8 cellular contexts compared by ENCODE assay signal in genomic region chr7:2688409-2689342, GRCh38. TPM values are rescaled to one million over a fixed set of nuclear protein-coding genes. Genes with fewer than 3 reads are reported as not detected.
A peak's percentile ranks its signal among the peaks of the same experiment; 100 is the strongest.
DNase-seq lines count a peak whose midpoint lies in the region; ATAC-seq and TF ChIP-seq lines count a peak whose summit lies in the region.

No MANE protein-coding gene starts in this region.

- DNase-seq in NCI-H2227 (lab: John Stamatoyannopoulos, UW; ENCODE audit: unreplicated experiment) (peak; percentile 11), NCI-H2227 treated with DMSO at 0.1 percent for 48 hours (lab: John Stamatoyannopoulos, UW) (no peak), SJCRH30 (peak; percentile 63 to 80), testis (no peak), NOMO-1 (lab: John Stamatoyannopoulos, UW; ENCODE audit: unreplicated experiment in 2 of 2) (no peak)
- no peak for DNase-seq in effector CD4-positive, alpha-beta T cell

- WGBS in testis, 2 donors = 6 to 7% methylated on average over 27 to 44 of the region's 62 CpGs

- H3K27me3 ChIP-seq in SJCRH30 = no peaks in the 10 kb centered on the region
- H3K27me3 ChIP-seq in testis = no peaks in the 10 kb centered on the region

- no peak for TF ChIP-seq POLR2A in testis (IDR thresholded peaks at IDR 0.05)

- no peaks in the 10 kb centered on the region for H3K36me3 ChIP-seq in SJCRH30
- H3K36me3 ChIP-seq in testis (ENCODE audit: low read depth, missing control alignments) = no peaks in the 10 kb centered on the region

- 0 out of 2 replicates have a peak, but pooled peaks cover 4% of the 10 kb centered on the region for H3K9me3 ChIP-seq in SJCRH30 (replicated peaks)
- no peaks in the 10 kb centered on the region for H3K9me3 ChIP-seq in iPS-18c (ENCODE audit: control insufficient read depth, insufficient read depth, low read length)
- H3K9me3 ChIP-seq in testis = no peaks in the 10 kb centered on the region

- peak; percentile 69 for ATAC-seq in HG02623 (IDR thresholded peaks at IDR 0.05; ENCODE audit: unreplicated experiment)

- no peak for TF ChIP-seq CTCF in testis (IDR thresholded peaks at IDR 0.05)

- H3K4me1 ChIP-seq in SJCRH30 = peaks cover 38% of the 10 kb centered on the region
- peaks cover 10% of the 10 kb centered on the region for H3K4me1 ChIP-seq in testis

- peak overlapping the region; percentile 11; the same call in 1 of the 2 replicates for H3K27ac ChIP-seq in SJCRH30
- H3K27ac ChIP-seq in testis = no peak overlapping the region

- intact Hi-C loops in testis (cut with DNase I; ENCODE audit: low total_unique reads) = no loop called here

- H3K4me3 ChIP-seq in SJCRH30 = peak overlapping the region; percentile 9; the same call in 1 of the 2 replicates
- peak overlapping the region; percentile 50 for H3K4me3 ChIP-seq in iPS-18c (ENCODE audit: insufficient read depth, low read depth, low read length)
- peak overlapping the region; percentile 29 to 31 for H3K4me3 ChIP-seq in testis

RNA-seq across cellular contexts. Expression of gene AMZ1, which starts 0.7 kb away (rescaled TPM):
- total RNA-seq in SJCRH30 (2014; rRNA removed; shearing (Covaris generic)) = 0.02 and 0.05 TPM in 2 replicates
- 1 to 10 TPM; 1.1 to 2.7 TPM for total RNA-seq in testis
- polyA plus RNA-seq in testis (ENCODE audit: insufficient read depth, low read depth, low replicate concordance) = 3.2 TPM

RNA-seq across cellular contexts. Expression of gene TTYH3, which starts 56.9 kb away (rescaled TPM):
- total RNA-seq in SJCRH30 (2014; rRNA removed; shearing (Covaris generic)) = 54.9 and 58.8 TPM in 2 replicates
- total RNA-seq in testis = 10 to 100 TPM; 59.5 to 69.9 TPM
- 35.6 TPM for polyA plus RNA-seq in testis (ENCODE audit: insufficient read depth, low read depth, low replicate concordance)

Comparison
In these comparisons a context has a peak if more than half of its experiments do, and no peak if none do; other contexts are left out.
1. DNase-seq: peak in NCI-H2227 (single experiment) and SJCRH30 (2 of 2); none in NCI-H2227 treated with DMSO at 0.1 percent for 48 hours (single experiment), testis (single experiment), NOMO-1 (0 of 2) and effector CD4-positive, alpha-beta T cell (single experiment).
2. Peak in every context shown above with its lines, with median percentiles within 50 percentile points of each other: H3K4me3 ChIP-seq.